19 cellular contexts compared by ENCODE assay signal in genomic region chr6:137412562-137412961, GRCh38.
DNase-seq lines count a peak whose midpoint lies in the region; ATAC-seq, FAIRE-seq and TF ChIP-seq lines count a peak whose summit lies in the region.
"Had no signal": no experiment of that assay in that cellular context is flagged by ENCODE, and none has a peak within 500 bp of the region (broad histone marks: within the 10 kb centered on the region; RNA-seq: fewer than 3 reads in every experiment).

No MANE protein-coding gene starts in this region.

- BruUV-seq in endothelial cell of umbilical vein (replicated peaks; lab: Mats Ljungman, UMichigan), result no TSS peak

- no peak overlapping the region for H3K9ac ChIP-seq in endothelial cell of umbilical vein (replicated peaks; ENCODE audit: extremely low read depth, insufficient read depth, low read length)
- H3K9ac ChIP-seq: BLaER1 treated with 17β-estradiol and CSF1 and Interleukin-3, amounts not matched to agents 10 nM and 100 nM had no signal

- H3K4me1 Mint-ChIP-seq in GM23338, result peaks cover 35% of the 10 kb centered on the region

- DNase-seq in GM23338 (ENCODE audit: low spot score), result no peak
- DNase-seq in NCI-H69 (lab: John Stamatoyannopoulos, UW), result peak; percentile 53
- DNase-seq in endothelial cell of umbilical vein (ENCODE audit: low read depth, low spot score), result no peak
- DNase-seq in fibroblast of the aortic adventitia (ENCODE audit: low read depth), result peak; percentile 39
- no peak for DNase-seq in activated CD8-positive, alpha-beta memory T cell treated with anti-CD3 and anti-CD28 coated beads, Interleukin-2, amount 50 U/mL, for 4 hours
- DNase-seq: Calu3; CD8-positive, alpha-beta T cell; DMS53; DND-41; EL had no signal

- no peak overlapping the region for H3K4me3 ChIP-seq in GM23338
- H3K4me3 ChIP-seq in endothelial cell of umbilical vein (replicated peaks in 1 of 3; ENCODE audit: insufficient read depth in 1 of 3, low read depth in 1 of 3, low read length in 3 of 3), result no peak overlapping the region
- no peak overlapping the region for H3K4me3 ChIP-seq in fibroblast of the aortic adventitia (ENCODE audit: low read depth, low read length)
- H3K4me3 ChIP-seq: BLaER1 treated with 17β-estradiol and CSF1 and Interleukin-3, amounts not matched to agents 10 nM and 100 nM; HAP-1; K562 had no signal

- no peak overlapping the region for H3K4me3 Mint-ChIP-seq in GM23338
- H3K4me3 Mint-ChIP-seq: B cell; CD8-positive, alpha-beta T cell had no signal

- no peak for TF ChIP-seq POLR2A in endothelial cell of umbilical vein (IDR thresholded peaks at IDR 0.05; ENCODE audit: low read depth, low read length)

- no peaks in the 10 kb centered on the region for H3K9me3 ChIP-seq in endothelial cell of umbilical vein (replicated peaks; ENCODE audit: control insufficient read depth, insufficient read depth, low read length)
- H3K9me3 ChIP-seq: HAP-1 had no signal

- no peaks in the 10 kb centered on the region for H3F3A ChIP-seq in GM23338 (replicated peaks; ENCODE audit: low read depth)

- no peaks in the 10 kb centered on the region for H4K20me1 ChIP-seq in GM23338 (replicated peaks; ENCODE audit: insufficient read depth)
- no peaks in the 10 kb centered on the region for H4K20me1 ChIP-seq in endothelial cell of umbilical vein (replicated peaks; ENCODE audit: control insufficient read depth, extremely low read depth, insufficient read depth, low read length)
- H4K20me1 ChIP-seq: BLaER1 treated with 17β-estradiol and CSF1 and Interleukin-3, amounts not matched to agents 10 nM and 100 nM had no signal

- no peaks in the 10 kb centered on the region for H3K9me2 ChIP-seq in GM23338 (ENCODE audit: insufficient read depth)

- H3K9me1 ChIP-seq in endothelial cell of umbilical vein (replicated peaks; ENCODE audit: control insufficient read depth, extremely low read depth, insufficient read depth, low read length), result no peaks in the 10 kb centered on the region

- no peak for TF ChIP-seq CTCF in GM23338 (conservative IDR thresholded peaks at IDR 0.05; ENCODE audit: low read depth in 2 of 2)
- TF ChIP-seq CTCF in endothelial cell of umbilical vein (IDR thresholded peaks at IDR 0.05; ENCODE audit: extremely low read depth in 1 of 2, insufficient read depth in 1 of 2, low read depth in 1 of 2, low read length in 2 of 2), result no peak
- TF ChIP-seq CTCF in fibroblast of the aortic adventitia (IDR thresholded peaks at IDR 0.05; ENCODE audit: insufficient read depth, low read length), result no peak

- no peak for ATAC-seq in GM23338
- ATAC-seq in HG03097 (IDR thresholded peaks at IDR 0.05; ENCODE audit: low FRiP score, unreplicated experiment), result no peak
- no peak for ATAC-seq in GM18519 (IDR thresholded peaks at IDR 0.05; ENCODE audit: low FRiP score, unreplicated experiment)
- ATAC-seq: CD8-positive, alpha-beta T cell; K562 had no signal

- H3K27ac ChIP-seq in GM23338 (ENCODE audit: low read depth), result no peak overlapping the region
- no peak overlapping the region for H3K27ac ChIP-seq in endothelial cell of umbilical vein (ENCODE audit: insufficient read depth, low read depth, low read length)
- H3K27ac ChIP-seq: BLaER1 treated with 17β-estradiol and CSF1 and Interleukin-3, amounts not matched to agents 10 nM and 100 nM had no signal

- H3K4me1 ChIP-seq in GM23338 (ENCODE audit: insufficient read depth) (peaks cover 25% of the 10 kb centered on the region), endothelial cell of umbilical vein (ENCODE audit: control insufficient read depth, extremely low read depth, insufficient read depth, low read length) (no peaks in the 10 kb centered on the region)

- intact Hi-C loops in endothelial cell of umbilical vein (cut with micrococcal nuclease), result no loop called here

- FAIRE-seq in endothelial cell of umbilical vein (lab: Jason Lieb, UNC), result no peak
- FAIRE-seq: G401.6, GM12892, GM18507, K562 had no signal

- POLR2A ChIA-PET in endothelial cell of umbilical vein (lab: Charles Lee), result no interaction called here

- peak overlapping the region; percentile 60; the same call in 1 of the 2 replicates for H2AFZ ChIP-seq in GM23338
- H2AFZ ChIP-seq in endothelial cell of umbilical vein (ENCODE audit: low read depth, low read length), result no peak overlapping the region

- H3K27me3 ChIP-seq in GM23338 (ENCODE audit: insufficient read depth) (no peaks in the 10 kb centered on the region), endothelial cell of umbilical vein (ENCODE audit: control insufficient read depth in 2 of 2, insufficient read depth in 2 of 2, low read length in 2 of 2) (peaks cover 19 to 28% of the 10 kb centered on the region in 2 experiments)

- H3K9me3 Mint-ChIP-seq in GM23338, result peaks cover 3% of the 10 kb centered on the region; the same call in 1 of the 3 replicates

- dilution Hi-C loops in endothelial cell of umbilical vein (cut with MboI; ENCODE audit: extremely low pct_ligation_motif_present, low sequenced_read_pairs), result no loop called here

- H3K36me3 ChIP-seq in GM23338 (ENCODE audit: insufficient read depth) (no peaks in the 10 kb centered on the region), endothelial cell of umbilical vein (ENCODE audit: control insufficient read depth in 2 of 2, extremely low read depth in 1 of 2, insufficient read depth in 2 of 2, low read length in 2 of 2) (no peaks in the 10 kb centered on the region)
- H3K36me3 ChIP-seq: BLaER1 treated with 17β-estradiol and CSF1 and Interleukin-3, amounts not matched to agents 10 nM and 100 nM; HAP-1 had no signal

- H3K4me2 ChIP-seq in GM23338 (no peak overlapping the region), endothelial cell of umbilical vein (ENCODE audit: insufficient read depth, low read length) (no peak overlapping the region)
- H3K4me2 ChIP-seq: BLaER1 treated with 17β-estradiol and CSF1 and Interleukin-3, amounts not matched to agents 10 nM and 100 nM had no signal

- H3K36me3 Mint-ChIP-seq in GM23338 (ENCODE audit: low read depth), result no peaks in the 10 kb centered on the region; the same call in 2 of the 3 replicates
- H3K36me3 Mint-ChIP-seq: CD8-positive, alpha-beta T cell had no signal

- H3K79me2 ChIP-seq in GM23338 (replicated peaks; ENCODE audit: insufficient read depth) (no peaks in the 10 kb centered on the region), endothelial cell of umbilical vein (ENCODE audit: control insufficient read depth, insufficient read depth, low read length) (no peaks in the 10 kb centered on the region)

- peaks cover 8% of the 10 kb centered on the region for H3K27me3 Mint-ChIP-seq in GM23338 (ENCODE audit: insufficient read depth, low read depth, poor library complexity)

- H3K27ac Mint-ChIP-seq in GM23338, result no peak overlapping the region
- H3K27ac Mint-ChIP-seq: B cell; CD8-positive, alpha-beta T cell had no signal

- CTCF ChIA-PET in endothelial cell of umbilical vein (lab: Charles Lee), result interaction anchor here (0.7 kb wide), 1 partner anchor 318 kb away, joined by 3 read pairs; no protein-coding TSS in a partner anchor

TF ChIP-seq in GM23338, 12 proteins besides CTCF, POLR2A, EP300 and RAD21 (continues in another document):
- TF ChIP-seq EZH2 (IDR thresholded peaks at IDR 0.05; ENCODE audit: low read depth, unreplicated experiment) (no peak), CREB1 (CRISPR knock-in tag; IDR thresholded peaks at IDR 0.05; ENCODE audit: low read depth) (no peak), EZH2phosphoT487 (IDR thresholded peaks at IDR 0.05; ENCODE audit: unreplicated experiment) (no peak)

TF ChIP-seq in endothelial cell of umbilical vein, 7 proteins besides CTCF, POLR2A, EP300 and RAD21:
- TF ChIP-seq EZH2 (IDR thresholded peaks at IDR 0.05; ENCODE audit: borderline replicate concordance, low read depth, low read length, severe bottlenecking), result peak; percentile 13
- no peak for TF ChIP-seq FOS (IDR thresholded peaks at IDR 0.05; ENCODE audit: borderline replicate concordance, insufficient read depth, low read length)
- TF ChIP-seq POLR2AphosphoS5 (IDR thresholded peaks at IDR 0.05; ENCODE audit: insufficient read depth, low read depth, low read length), result no peak
- no peak for TF ChIP-seq MAX (IDR thresholded peaks at IDR 0.05; ENCODE audit: insufficient read depth, insufficient read length)

Comparison
In these comparisons a context has a peak if more than half of its experiments do, and no peak if none do; other contexts are left out.
1. DNase-seq: peak in NCI-H69 (single experiment) and fibroblast of the aortic adventitia (single experiment); none in GM23338 (single experiment), endothelial cell of umbilical vein (single experiment) and activated CD8-positive, alpha-beta memory T cell treated with anti-CD3 and anti-CD28 coated beads, Interleukin-2, amount 50 U/mL, for 4 hours (single experiment).